ENCODE assay signal across 19 cellular contexts in the genomic region with DNA sequence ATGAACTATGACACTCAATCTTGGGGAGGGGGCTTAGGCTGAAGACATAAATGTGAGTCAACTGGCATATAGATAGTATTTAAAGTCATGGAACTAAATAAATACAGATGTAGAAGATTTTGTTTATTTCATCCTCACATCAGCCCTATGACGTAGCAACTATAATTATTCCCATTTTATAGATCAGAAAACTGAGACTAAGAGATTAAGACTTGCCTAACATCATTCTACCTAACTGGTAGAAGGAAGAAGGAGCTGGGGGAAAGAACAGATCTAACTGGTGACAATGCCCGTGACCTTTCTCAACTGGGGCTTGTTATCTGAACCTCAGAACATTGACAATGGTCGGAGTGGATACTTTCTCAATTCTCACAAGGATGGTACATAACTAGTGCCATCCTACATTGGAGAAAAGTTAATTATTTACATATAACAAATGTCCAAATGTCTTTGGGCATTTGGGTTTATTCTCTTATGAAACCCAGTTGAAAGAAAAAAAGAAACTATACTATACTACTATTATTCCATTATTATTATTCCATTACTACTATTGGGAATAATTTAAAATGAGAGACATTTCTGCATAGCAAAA. TPM values are rescaled to one million over a fixed set of nuclear protein-coding genes. Genes with fewer than 3 reads are reported as not detected.
DNase-seq lines count a peak whose midpoint lies in the region; ATAC-seq and TF ChIP-seq lines count a peak whose summit lies in the region.
"Had no signal": no experiment of that assay in that cellular context is flagged by ENCODE, and none has a peak within 500 bp of the region (broad histone marks: within the 10 kb centered on the region; RNA-seq: fewer than 3 reads in every experiment).

No MANE protein-coding gene starts in this region.

- peaks cover 87% of the 10 kb centered on the region for H3K4me1 Mint-ChIP-seq in activated naive CD4-positive, alpha-beta T cell treated with anti-CD3 and anti-CD28 coated beads, Interleukin-2, amount 50 U/mL, for 24 hours
- H3K4me1 Mint-ChIP-seq in activated naive CD4-positive, alpha-beta T cell treated with anti-CD3 and anti-CD28 coated beads for 36 hours (ENCODE audit: low read depth), result peaks cover 68% of the 10 kb centered on the region
- peaks cover 54 to 92% (median 80%) of the 10 kb centered on the region in 7 donors for H3K4me1 Mint-ChIP-seq in naive thymus-derived CD4-positive, alpha-beta T cell
- no peaks in the 10 kb centered on the region for H3K4me1 Mint-ChIP-seq in progenitor cell of endocrine pancreas (ENCODE audit: low read depth)

- CTCF ChIA-PET in activated naive CD4-positive, alpha-beta T cell treated with anti-CD3 and anti-CD28 coated beads for 36 hours (lab: Charles Lee), result no interaction called here
- CTCF ChIA-PET in naive thymus-derived CD4-positive, alpha-beta T cell (lab: Charles Lee), result no interaction called here

- H3K9me3 Mint-ChIP-seq in activated naive CD4-positive, alpha-beta T cell treated with anti-CD3 and anti-CD28 coated beads, Interleukin-2, amount 50 U/mL, for 24 hours, result no peaks in the 10 kb centered on the region
- H3K9me3 Mint-ChIP-seq in activated naive CD4-positive, alpha-beta T cell treated with anti-CD3 and anti-CD28 coated beads for 36 hours, result no peaks in the 10 kb centered on the region
- no peaks in the 10 kb centered on the region for H3K9me3 Mint-ChIP-seq in naive thymus-derived CD4-positive, alpha-beta T cell
- H3K9me3 Mint-ChIP-seq in progenitor cell of endocrine pancreas (ENCODE audit: low read depth), result no peaks in the 10 kb centered on the region
- H3K9me3 Mint-ChIP-seq: CD4-positive, CD25-positive, alpha-beta regulatory T cell; CD8-positive, alpha-beta T cell; GM23338; H9 had no signal

- no peak overlapping the region for H3K4me3 ChIP-seq in naive thymus-derived CD4-positive, alpha-beta T cell (ENCODE audit: low read length)
- H3K4me3 ChIP-seq: BLaER1, GM12878, GM23338 had no signal

- POLR2A ChIA-PET in naive thymus-derived CD4-positive, alpha-beta T cell (lab: Charles Lee), result no interaction called here

- H3K36me3 ChIP-seq in naive thymus-derived CD4-positive, alpha-beta T cell (ENCODE audit: control insufficient read depth in 2 of 3, insufficient read depth in 3 of 3, low read length in 3 of 3), result no peaks in the 10 kb centered on the region
- H3K36me3 ChIP-seq: BLaER1 had no signal

- intact Hi-C loops in activated naive CD4-positive, alpha-beta T cell treated with anti-CD3 and anti-CD28 coated beads for 36 hours (cut with micrococcal nuclease), result no loop called here
- intact Hi-C loops in naive thymus-derived CD4-positive, alpha-beta T cell (cut with micrococcal nuclease), result loop anchor here in 1 of 2 donors (5.0 kb wide), 1 partner anchor 71 kb away; no protein-coding TSS in a partner anchor
- intact Hi-C loops in cardiac septum (cut with DNase I), result no loop called here

- H3K27ac Mint-ChIP-seq in activated naive CD4-positive, alpha-beta T cell treated with anti-CD3 and anti-CD28 coated beads, Interleukin-2, amount 50 U/mL, for 24 hours, result peak overlapping the region; percentile 38
- H3K27ac Mint-ChIP-seq in activated naive CD4-positive, alpha-beta T cell treated with anti-CD3 and anti-CD28 coated beads for 36 hours, result no peak overlapping the region
- H3K27ac Mint-ChIP-seq in naive thymus-derived CD4-positive, alpha-beta T cell, result peak overlapping the region in 5 of 9 donors; percentile 23 to 80 (median 54)
- peak overlapping the region; percentile 26 for H3K27ac Mint-ChIP-seq in progenitor cell of endocrine pancreas
- H3K27ac Mint-ChIP-seq: B cell; CD8-positive, alpha-beta T cell; GM23338; H9 had no signal

- H3K36me3 Mint-ChIP-seq in activated naive CD4-positive, alpha-beta T cell treated with anti-CD3 and anti-CD28 coated beads, Interleukin-2, amount 50 U/mL, for 24 hours, result peaks cover 5% of the 10 kb centered on the region
- peaks cover 3% of the 10 kb centered on the region for H3K36me3 Mint-ChIP-seq in activated naive CD4-positive, alpha-beta T cell treated with anti-CD3 and anti-CD28 coated beads for 36 hours (ENCODE audit: low read depth)
- H3K36me3 Mint-ChIP-seq in naive thymus-derived CD4-positive, alpha-beta T cell, result peaks cover 0 to 14% (median 8%) of the 10 kb centered on the region in 5 donors
- H3K36me3 Mint-ChIP-seq in progenitor cell of endocrine pancreas (ENCODE audit: insufficient read depth), result no peaks in the 10 kb centered on the region

- DNase-seq in activated naive CD4-positive, alpha-beta T cell treated with anti-CD3 and anti-CD28 coated beads for 36 hours, result no peak
- DNase-seq in naive thymus-derived CD4-positive, alpha-beta T cell, result no peak
- DNase-seq in progenitor cell of endocrine pancreas (ENCODE audit: low spot score, unreplicated experiment), result no peak
- DNase-seq in NCI-H2029 (lab: John Stamatoyannopoulos, UW), result no peak
- no peak for DNase-seq in cardiac septum (ENCODE audit: low spot score)
- DNase-seq: Caco-2; CD4-positive, CD25-positive, alpha-beta regulatory T cell; CD8-positive, alpha-beta T cell; DMS153; DND-41; H9 had no signal

- peaks cover 16 to 45% of the 10 kb centered on the region in 2 donors for H3K4me1 ChIP-seq in naive thymus-derived CD4-positive, alpha-beta T cell (ENCODE audit: control insufficient read depth in 2 of 2, insufficient read depth in 2 of 2, low read length in 2 of 2)
- H3K4me1 ChIP-seq: Caco-2 had no signal

- TF ChIP-seq CTCF in progenitor cell of endocrine pancreas (IDR thresholded peaks at IDR 0.05; ENCODE audit: unreplicated experiment), result no peak

- H3K9me3 ChIP-seq in naive thymus-derived CD4-positive, alpha-beta T cell (ENCODE audit: control insufficient read depth in 2 of 3, low read length in 3 of 3), result no peaks in the 10 kb centered on the region
- H3K9me3 ChIP-seq: BLaER1, Caco-2 had no signal

- no peak for ATAC-seq in naive thymus-derived CD4-positive, alpha-beta T cell
- ATAC-seq: CD8-positive, alpha-beta T cell; GM12878; GM23338; HCT116 had no signal

- no peaks in the 10 kb centered on the region for H3K27me3 ChIP-seq in naive thymus-derived CD4-positive, alpha-beta T cell (ENCODE audit: control insufficient read depth in 2 of 2, insufficient read depth in 2 of 2, low read length in 2 of 2)
- H3K27me3 ChIP-seq: BLaER1 had no signal

- no peaks in the 10 kb centered on the region for H3K27me3 Mint-ChIP-seq in activated naive CD4-positive, alpha-beta T cell treated with anti-CD3 and anti-CD28 coated beads, Interleukin-2, amount 50 U/mL, for 24 hours
- H3K27me3 Mint-ChIP-seq in activated naive CD4-positive, alpha-beta T cell treated with anti-CD3 and anti-CD28 coated beads for 36 hours (ENCODE audit: low read depth), result no peaks in the 10 kb centered on the region
- H3K27me3 Mint-ChIP-seq in naive thymus-derived CD4-positive, alpha-beta T cell, result no peaks in the 10 kb centered on the region
- H3K27me3 Mint-ChIP-seq in progenitor cell of endocrine pancreas, result no peaks in the 10 kb centered on the region
- H3K27me3 Mint-ChIP-seq: B cell; CD4-positive, CD25-positive, alpha-beta regulatory T cell had no signal

- no peak overlapping the region for H3K27ac ChIP-seq in naive thymus-derived CD4-positive, alpha-beta T cell (ENCODE audit: low read depth, low read length)
- H3K27ac ChIP-seq: 22Rv1, BLaER1, C4-2B had no signal

- peak overlapping the region; percentile 1 for H3K4me3 Mint-ChIP-seq in activated naive CD4-positive, alpha-beta T cell treated with anti-CD3 and anti-CD28 coated beads, Interleukin-2, amount 50 U/mL, for 24 hours
- H3K4me3 Mint-ChIP-seq in activated naive CD4-positive, alpha-beta T cell treated with anti-CD3 and anti-CD28 coated beads for 36 hours, result no peak overlapping the region
- H3K4me3 Mint-ChIP-seq in naive thymus-derived CD4-positive, alpha-beta T cell, result peak overlapping the region in 2 of 10 donors; percentile 17 to 40
- no peak overlapping the region for H3K4me3 Mint-ChIP-seq in progenitor cell of endocrine pancreas (ENCODE audit: low read depth)
- H3K4me3 Mint-ChIP-seq: B cell; CD8-positive, alpha-beta T cell; GM23338; H9 had no signal

RNA-seq across cellular contexts. Expression of gene HERC1, which starts 10.4 kb away (rescaled TPM):
- 10 to 100 TPM; 64.6 to 68.3 TPM for total RNA-seq in activated naive CD4-positive, alpha-beta T cell treated with anti-CD3 and anti-CD28 coated beads for 36 hours
- total RNA-seq in naive thymus-derived CD4-positive, alpha-beta T cell, result 100 to 1,000 TPM; 121 to 244 (median 172) TPM
- 10 to 100 TPM; 37.8 to 45.7 TPM for polyA plus RNA-seq in naive thymus-derived CD4-positive, alpha-beta T cell
- total RNA-seq in progenitor cell of endocrine pancreas (62.2 and 68.6 TPM in 2 replicates), cardiac septum (94.9 TPM)
